In the genomic region with DNA sequence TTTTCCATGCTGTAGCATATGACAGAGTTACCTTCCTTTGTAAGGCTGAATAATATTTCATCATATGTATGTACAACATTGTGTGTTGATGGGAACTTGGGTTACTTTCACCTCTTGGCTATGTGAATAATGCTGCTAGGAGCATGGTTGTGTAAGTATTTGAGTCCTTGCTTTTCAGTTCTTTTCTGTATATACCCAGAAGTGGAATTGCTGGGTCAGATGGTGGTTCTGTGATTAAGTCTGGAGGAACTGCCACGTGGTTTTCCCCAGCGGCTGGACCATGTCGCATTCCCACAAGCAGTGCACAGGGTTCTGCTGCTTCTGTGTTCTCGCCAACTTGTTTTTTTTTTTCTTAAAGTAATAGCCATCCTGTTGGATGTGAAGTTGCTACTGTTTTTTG, we compare ENCODE assay signal across 10 cellular contexts.
A peak's percentile ranks its signal among the peaks of the same experiment; 100 is the strongest.
DNase-seq lines count a peak whose midpoint lies in the region; ATAC-seq and TF ChIP-seq lines count a peak whose summit lies in the region.
"Had no signal": no experiment of that assay in that cellular context is flagged by ENCODE, and none has a peak within 500 bp of the region (broad histone marks: within the 10 kb centered on the region; RNA-seq: fewer than 3 reads in every experiment).

No MANE protein-coding gene starts in this region.

- H3K9me3 ChIP-seq in AG04450 (ENCODE audit: control insufficient read depth, insufficient read depth, low read length) = no peaks in the 10 kb centered on the region; the same call in 1 of the 2 replicates
- no peaks in the 10 kb centered on the region for H3K9me3 ChIP-seq in naive thymus-derived CD4-positive, alpha-beta T cell (ENCODE audit: control insufficient read depth in 2 of 3, low read length in 3 of 3)

- H3K4me1 Mint-ChIP-seq in naive thymus-derived CD4-positive, alpha-beta T cell = peaks cover 15 to 49% (median 36%) of the 10 kb centered on the region in 7 donors

- peak overlapping the region in 3 of 9 donors; percentile 12 to 74 (median 67) for H3K27ac Mint-ChIP-seq in naive thymus-derived CD4-positive, alpha-beta T cell
- H3K27ac Mint-ChIP-seq: activated naive CD8-positive, alpha-beta T cell had no signal

- CTCF ChIA-PET in AG04450 (lab: Charles Lee) = no interaction called here
- CTCF ChIA-PET in naive thymus-derived CD4-positive, alpha-beta T cell (lab: Charles Lee) = no interaction called here

- POLR2A ChIA-PET in AG04450 (lab: Yijun Ruan, JAX) = no interaction called here
- POLR2A ChIA-PET in naive thymus-derived CD4-positive, alpha-beta T cell (lab: Charles Lee) = no interaction called here

- ATAC-seq in GM21737 (IDR thresholded peaks at IDR 0.05; ENCODE audit: unreplicated experiment) (no peak), GM19035 (IDR thresholded peaks at IDR 0.05; ENCODE audit: unreplicated experiment) (no peak)
- ATAC-seq in naive thymus-derived CD4-positive, alpha-beta T cell = no peak

- peaks cover 4 to 17% (median 5%) of the 10 kb centered on the region in 5 donors for H3K36me3 Mint-ChIP-seq in naive thymus-derived CD4-positive, alpha-beta T cell
- H3K36me3 Mint-ChIP-seq: activated naive CD8-positive, alpha-beta T cell had no signal

- peaks cover 0 to 24% (median 0%) of the 10 kb centered on the region in 3 experiments for H3K36me3 ChIP-seq in naive thymus-derived CD4-positive, alpha-beta T cell (ENCODE audit: control insufficient read depth in 2 of 3, insufficient read depth in 3 of 3, low read length in 3 of 3)

- peak overlapping the region; percentile 75 for H3K27ac ChIP-seq in AG04450 (ENCODE audit: low read depth, low read length)
- no peak overlapping the region for H3K27ac ChIP-seq in naive thymus-derived CD4-positive, alpha-beta T cell (ENCODE audit: low read depth, low read length)

- H3K9me3 Mint-ChIP-seq in naive thymus-derived CD4-positive, alpha-beta T cell = no peaks in the 10 kb centered on the region

- TF ChIP-seq CTCF in AG04450 (IDR thresholded peaks at IDR 0.05; ENCODE audit: low read depth, low read length) = no peak

- intact Hi-C loops in naive thymus-derived CD4-positive, alpha-beta T cell (cut with micrococcal nuclease) = loop anchor here in 1 of 2 donors (10.0 kb wide), 1 partner anchor 275 kb away; no protein-coding TSS in a partner anchor

- no peaks in the 10 kb centered on the region for H3K4me1 ChIP-seq in naive thymus-derived CD4-positive, alpha-beta T cell (ENCODE audit: control insufficient read depth in 2 of 2, insufficient read depth in 2 of 2, low read length in 2 of 2)

- H3K27me3 Mint-ChIP-seq in naive thymus-derived CD4-positive, alpha-beta T cell = no peaks in the 10 kb centered on the region
- H3K27me3 Mint-ChIP-seq: activated naive CD8-positive, alpha-beta T cell had no signal

- H3K4me3 Mint-ChIP-seq in naive thymus-derived CD4-positive, alpha-beta T cell = no peak overlapping the region
- H3K4me3 Mint-ChIP-seq: activated naive CD8-positive, alpha-beta T cell had no signal

- DNase-seq in AG04450 (ENCODE audit: low read depth, low spot score) = peak; percentile 74
- peak; percentile 18 for DNase-seq in RPMI7951 (ENCODE audit: low read depth)
- peak; percentile 80 for DNase-seq in fibroblast of gingiva (ENCODE audit: low read depth)
- peak; percentile 63 for DNase-seq in myocyte (ENCODE audit: low read depth)
- DNase-seq in D341Med (ENCODE audit: low spot score) = no peak
- DNase-seq in naive thymus-derived CD4-positive, alpha-beta T cell = no peak
- DNase-seq: stimulated activated CD4-positive, alpha-beta T cell treated with anti-CD3 and anti-CD28 coated beads, Interleukin-4, amount 100 ng/mL, for 24 hours had no signal

- no peaks in the 10 kb centered on the region for H3K27me3 ChIP-seq in AG04450 (ENCODE audit: control insufficient read depth, insufficient read depth, low read length)
- no peaks in the 10 kb centered on the region for H3K27me3 ChIP-seq in naive thymus-derived CD4-positive, alpha-beta T cell (ENCODE audit: control insufficient read depth in 2 of 2, insufficient read depth in 2 of 2, low read length in 2 of 2)

- no peak overlapping the region for H3K4me3 ChIP-seq in AG04450 (ENCODE audit: low read depth, low read length)
- H3K4me3 ChIP-seq in naive thymus-derived CD4-positive, alpha-beta T cell (ENCODE audit: low read length) = no peak overlapping the region

Comparison
In these comparisons a context has a peak if more than half of its experiments do, and no peak if none do; other contexts are left out.
1. DNase-seq: peak in AG04450 (single experiment), RPMI7951 (single experiment), fibroblast of gingiva (single experiment) and myocyte (single experiment); none in D341Med (single experiment) and naive thymus-derived CD4-positive, alpha-beta T cell (0 of 9).